In the genomic region with DNA sequence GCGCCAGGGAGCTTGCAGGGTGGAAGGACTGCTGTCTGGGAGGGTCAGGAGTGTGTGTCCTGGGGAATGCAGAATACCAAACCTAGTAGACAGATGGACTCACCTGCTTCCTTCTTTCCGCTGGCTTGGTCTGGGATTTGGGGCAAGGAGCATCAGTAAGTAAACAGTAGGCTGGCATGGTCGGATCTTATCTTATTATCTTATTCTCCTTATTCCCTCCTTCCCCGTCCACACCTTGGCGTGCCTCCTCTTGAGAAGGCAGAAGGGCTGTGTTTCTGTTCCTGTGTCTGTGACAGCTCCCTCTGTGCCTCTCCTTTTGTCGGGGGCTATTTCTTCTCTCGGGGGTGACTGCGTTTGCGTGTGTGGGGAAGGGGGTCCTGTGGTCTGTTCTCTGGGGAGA, we compare ENCODE assay signal across 12 cellular contexts. TPM values are rescaled to one million over a fixed set of nuclear protein-coding genes. Genes with fewer than 3 reads are reported as not detected.
DNase-seq lines count a peak whose midpoint lies in the region; ATAC-seq and TF ChIP-seq lines count a peak whose summit lies in the region.
"Had no signal": no experiment of that assay in that cellular context is flagged by ENCODE, and none has a peak within 500 bp of the region (broad histone marks: within the 10 kb centered on the region; RNA-seq: fewer than 3 reads in every experiment).

No MANE protein-coding gene starts in this region.

- CTCF ChIA-PET in AG04450 (lab: Charles Lee) = interaction anchor here (0.6 to 4.4 kb wide), 43 partner anchors 8 to 606 kb away, joined by 3 to 121 read pairs (median 7); partner anchors contain the start of genes KRT7 and KRT83
- CTCF ChIA-PET in mammary epithelial cell (lab: Charles Lee; ENCODE audit: low non-redundant PET) = interaction anchor here (1.7 kb wide), 1 partner anchor 49 kb away, joined by 6 read pairs; no protein-coding TSS in a partner anchor

- H3K27ac ChIP-seq in AG04450 (ENCODE audit: low read depth, low read length) (no peak overlapping the region), HUES6 (ENCODE audit: low read depth, low read length) (no peak overlapping the region), mammary epithelial cell (ENCODE audit: insufficient read depth, low read depth, low read length) (peak overlapping the region; percentile 100), muscle layer of colon (ENCODE audit: low read depth, low read length) (peak overlapping the region; percentile 51), left lung (no peak overlapping the region)
- H3K27ac ChIP-seq: spleen had no signal

- H3K36me3 ChIP-seq in HUES6 (ENCODE audit: control insufficient read depth, insufficient read depth, low read length) (no peaks in the 10 kb centered on the region), mammary epithelial cell (ENCODE audit: insufficient read depth, low read length) (no peaks in the 10 kb centered on the region), muscle layer of colon (ENCODE audit: insufficient read depth, low read length) (no peaks in the 10 kb centered on the region), left lung (no peaks in the 10 kb centered on the region)
- H3K36me3 ChIP-seq: spleen had no signal

- H3K9me3 ChIP-seq in AG04450 (ENCODE audit: control insufficient read depth, insufficient read depth, low read length) = no peaks in the 10 kb centered on the region
- no peaks in the 10 kb centered on the region for H3K9me3 ChIP-seq in HUES6 (ENCODE audit: control insufficient read depth, insufficient read depth, low read depth, low read length)
- no peaks in the 10 kb centered on the region for H3K9me3 ChIP-seq in mammary epithelial cell (replicated peaks; ENCODE audit: insufficient read depth, low read length)
- H3K9me3 ChIP-seq in muscle layer of colon (ENCODE audit: low read length) = no peaks in the 10 kb centered on the region
- H3K9me3 ChIP-seq in left lung = no peaks in the 10 kb centered on the region
- H3K9me3 ChIP-seq: spleen had no signal

- no peaks in the 10 kb centered on the region for H3K79me2 ChIP-seq in mammary epithelial cell (ENCODE audit: insufficient read depth, low read length)

- H3K9ac ChIP-seq in HUES6 (ENCODE audit: low read length) (no peak overlapping the region), mammary epithelial cell (ENCODE audit: insufficient read depth, low read length) (peak overlapping the region; percentile 97), muscle layer of colon (ENCODE audit: low read length) (peak overlapping the region; percentile 62)

- BruUV-seq in mammary epithelial cell (replicated peaks; lab: Mats Ljungman, UMichigan) = no TSS peak

- WGBS in mammary epithelial cell (ENCODE audit: low coverage, missing lambda C conversion rate) = 45% methylated on average over 7 of the region's 9 CpGs

- H3K4me1 ChIP-seq in HUES6 (ENCODE audit: control insufficient read depth, insufficient read depth, low read length) (peaks cover 6% of the 10 kb centered on the region; the same call in 1 of the 2 replicates), mammary epithelial cell (ENCODE audit: insufficient read depth, low read length) (peaks cover 45% of the 10 kb centered on the region), muscle layer of colon (ENCODE audit: insufficient read depth, low read length) (peaks cover 26% of the 10 kb centered on the region), left lung (peaks cover 20 to 29% of the 10 kb centered on the region in 2 donors)

- no peak for DNase-seq in AG04450 (ENCODE audit: low read depth, low spot score)
- DNase-seq in mammary epithelial cell = no peak
- DNase-seq in NCI-H2029 treated with DMSO at 0.1 percent for 48 hours (lab: John Stamatoyannopoulos, UW) = no peak
- no peak for DNase-seq in left lung
- DNase-seq: DMS 273 treated with DMSO at 0.1 percent for 48 hours had no signal

- peak overlapping the region; percentile 17 for H3K4me3 ChIP-seq in AG04450 (ENCODE audit: low read depth, low read length)
- peak overlapping the region; percentile 45 for H3K4me3 ChIP-seq in HUES6 (ENCODE audit: low read depth, low read length)
- peak overlapping the region in 1 of 3 experiments; percentile 20 for H3K4me3 ChIP-seq in mammary epithelial cell (replicated peaks in 1 of 3; ENCODE audit: insufficient read depth in 1 of 3, low read depth in 2 of 3, low read length in 3 of 3)
- peak overlapping the region; percentile 35 to 66 for H3K4me3 ChIP-seq in muscle layer of colon (ENCODE audit: low read depth in 1 of 2, low read length in 2 of 2)
- no peak overlapping the region for H3K4me3 ChIP-seq in left lung

- ATAC-seq in HG02840 (IDR thresholded peaks at IDR 0.05; ENCODE audit: low FRiP score, unreplicated experiment) (no peak), GM21447 (IDR thresholded peaks at IDR 0.05; ENCODE audit: unreplicated experiment) (no peak), left lung (no peak)

- POLR2A ChIA-PET in AG04450 (lab: Yijun Ruan, JAX) = no interaction called here

- in situ Hi-C loops in mammary epithelial cell (cut with MboI; ENCODE audit: low sequenced_read_pairs in 2 of 2) = no loop called here

- H2AFZ ChIP-seq in mammary epithelial cell (ENCODE audit: low read depth, low read length) = peak overlapping the region; percentile 88

- dilution Hi-C loops in mammary epithelial cell (cut with HindIII; ENCODE audit: low sequenced_read_pairs) = no loop called here

- intact Hi-C loops in mammary epithelial cell (cut with micrococcal nuclease) = no loop called here
- intact Hi-C loops in left lung (cut with DNase I) = no loop called here

- H3K27me3 ChIP-seq in AG04450 (ENCODE audit: control insufficient read depth, insufficient read depth, low read length) = no peaks in the 10 kb centered on the region
- peaks cover 45% of the 10 kb centered on the region for H3K27me3 ChIP-seq in HUES6 (ENCODE audit: control insufficient read depth, insufficient read depth, low read length)
- H3K27me3 ChIP-seq in mammary epithelial cell (ENCODE audit: insufficient read depth, low read length) = no peaks in the 10 kb centered on the region
- H3K27me3 ChIP-seq in muscle layer of colon (ENCODE audit: control insufficient read depth in 1 of 2, insufficient read depth in 2 of 2, low read length in 2 of 2) = no peaks in the 10 kb centered on the region
- peaks cover 0 to 32% of the 10 kb centered on the region in 2 donors for H3K27me3 ChIP-seq in left lung

- no peaks in the 10 kb centered on the region for H4K20me1 ChIP-seq in mammary epithelial cell (ENCODE audit: insufficient read depth, low read length)

- peak overlapping the region; percentile 64 for H3K4me2 ChIP-seq in mammary epithelial cell (ENCODE audit: insufficient read depth, low read depth, low read length)

- TF ChIP-seq CTCF in AG04450 (IDR thresholded peaks at IDR 0.05; ENCODE audit: low read depth, low read length) (no peak), mammary epithelial cell (conservative IDR thresholded peaks at IDR 0.05 in 1 of 2, IDR thresholded peaks at IDR 0.05 in 1 of 2; ENCODE audit: extremely low read depth in 1 of 2, insufficient read depth in 1 of 2, low read depth in 1 of 2, low read length in 2 of 2) (no peak), left lung (IDR thresholded peaks at IDR 0.05) (no peak)

RNA-seq across cellular contexts. Expression of gene KRT86, which starts 4.1 kb away (rescaled TPM):
- polyA plus RNA-seq in AG04450 (2011; rRNA removed) (0.04 TPM in 1 of 2 replicates, not detected in the other), mammary epithelial cell (8.6 TPM)
- polyA minus RNA-seq in AG04450 (2011; rRNA and poly(A)+ RNA removed) = not detected in 2 replicates
- total RNA-seq in mammary epithelial cell (10 to 100 TPM in 1 of 2 donors, 1 to 10 TPM in 1; 6.3 to 34.9 TPM), left lung (1 to 10 TPM in 1 of 2 donors, under 1 TPM in 1; 0.97 to 1.7 TPM)
- polyA minus RNA-seq in mammary epithelial cell = 0.72 TPM
- total RNA-seq: cerebellum had no signal

RNA-seq across cellular contexts. Expression of gene KRT81, which starts 12.8 kb away (rescaled TPM):
- polyA plus RNA-seq in AG04450 (2011; rRNA removed) (0.24 and 2.3 TPM in 2 replicates), mammary epithelial cell (90.5 TPM)
- 0.23 and 0.39 TPM in 2 replicates for polyA minus RNA-seq in AG04450 (2011; rRNA and poly(A)+ RNA removed)
- total RNA-seq in mammary epithelial cell (100 to 1,000 TPM; 176 to 903 TPM), left lung (not detected)
- polyA minus RNA-seq in mammary epithelial cell = 21.9 TPM
- total RNA-seq: cerebellum, spleen had no signal

RNA-seq across cellular contexts. Expression of gene KRT83, which starts 42.7 kb away (rescaled TPM):
- polyA plus RNA-seq in AG04450 (2011; rRNA removed) (0.04 TPM in 1 of 2 replicates, not detected in the other), mammary epithelial cell (0.07 TPM)
- polyA minus RNA-seq in AG04450 (2011; rRNA and poly(A)+ RNA removed) = not detected in 2 replicates
- total RNA-seq in mammary epithelial cell (1 to 10 TPM in 1 of 2 donors, not detected in 1; 9.0 TPM), left lung (not detected)
- not detected for polyA minus RNA-seq in mammary epithelial cell
- total RNA-seq: cerebellum, spleen had no signal
- polyA plus RNA-seq: immature natural killer cell, spleen had no signal

RNA-seq across cellular contexts. Expression of gene KRT7, which starts 45.5 kb away (rescaled TPM):
- polyA plus RNA-seq in AG04450 (2011; rRNA removed) = 1.0 and 4.6 TPM in 2 replicates
- polyA minus RNA-seq in AG04450 (2011; rRNA and poly(A)+ RNA removed) = 0.60 and 1.1 TPM in 2 replicates
- total RNA-seq in mammary epithelial cell = 1,000 to 10,000 TPM; 2,215 to 3,387 TPM
- polyA plus RNA-seq in mammary epithelial cell = 3,281 TPM
- polyA minus RNA-seq in mammary epithelial cell = 4,390 TPM
- total RNA-seq in left lung = 1,000 to 10,000 TPM; 1,945 to 1,968 TPM
- total RNA-seq: cerebellum had no signal
- polyA plus RNA-seq: immature natural killer cell had no signal

Comparison
In these comparisons a context has a peak if more than half of its experiments do, and no peak if none do; other contexts are left out.
1. H3K27ac ChIP-seq: peak in mammary epithelial cell (single experiment) and muscle layer of colon (single experiment); none in AG04450 (single experiment), HUES6 (single experiment) and left lung (0 of 2).
2. H3K4me3 ChIP-seq: peak in AG04450 (single experiment), HUES6 (single experiment) and muscle layer of colon (2 of 2); none in left lung (0 of 2).
3. RNA of gene KRT81, which starts 12.8 kb away (total RNA-seq): 176 to 903 TPM in mammary epithelial cell; not detected in left lung; every median in the first group is over 100 times any median in the second.